Comparison of ENCODE assay signal across 1 cellular context in genomic region chr1:246923900-246924299, GRCh38.
TF ChIP-seq lines count a peak whose summit lies in the region.

No MANE protein-coding gene starts in this region.

TF ChIP-seq in GM23338, 12 proteins besides CTCF, POLR2A, EP300 and RAD21:
- TF ChIP-seq ZNF462 (CRISPR knock-in tag; IDR thresholded peaks at IDR 0.05), result no peak
- TF ChIP-seq JUNB (IDR thresholded peaks at IDR 0.05; ENCODE audit: unreplicated experiment), result no peak
- no peak for TF ChIP-seq ETS1 (IDR thresholded peaks at IDR 0.05)
- TF ChIP-seq NANOG (IDR thresholded peaks at IDR 0.05; ENCODE audit: borderline replicate concordance), result no peak
- TF ChIP-seq ZNF331 (CRISPR knock-in tag; IDR thresholded peaks at IDR 0.05; ENCODE audit: low read depth), result no peak
- TF ChIP-seq ZNF114 (CRISPR knock-in tag; IDR thresholded peaks at IDR 0.05), result no peak
- TF ChIP-seq REST (IDR thresholded peaks at IDR 0.05; ENCODE audit: unreplicated experiment), result no peak
- no peak for TF ChIP-seq EZH2 (IDR thresholded peaks at IDR 0.05; ENCODE audit: low read depth, unreplicated experiment)
- TF ChIP-seq STAT1 (IDR thresholded peaks at IDR 0.05; ENCODE audit: unreplicated experiment), result no peak
- no peak for TF ChIP-seq EZH2phosphoT487 (IDR thresholded peaks at IDR 0.05; ENCODE audit: unreplicated experiment)
- TF ChIP-seq CREB1 (CRISPR knock-in tag; IDR thresholded peaks at IDR 0.05; ENCODE audit: low read depth), result no peak
- TF ChIP-seq POLR2AphosphoS5 (IDR thresholded peaks at IDR 0.05; ENCODE audit: low read depth), result no peak
